Comparison of ENCODE assay signal across 8 cellular contexts in genomic region chr10:133309720-133310398, GRCh38. TPM values are rescaled to one million over a fixed set of nuclear protein-coding genes. Genes with fewer than 3 reads are reported as not detected.
DNase-seq lines count a peak whose midpoint lies in the region; ATAC-seq and TF ChIP-seq lines count a peak whose summit lies in the region.

No MANE protein-coding gene starts in this region.

- H3K27me3 ChIP-seq in DND-41 (ENCODE audit: insufficient read depth, low read length, poor library complexity), result no peaks in the 10 kb centered on the region

- H3K27ac Mint-ChIP-seq in osteocyte (ENCODE audit: unreplicated experiment), result no peak overlapping the region

- H3K4me3 ChIP-seq in DND-41 (ENCODE audit: low read depth in 1 of 2, low read length in 2 of 2) (peak overlapping the region in 1 of 2 experiments; percentile 91; a peak in 2 of 4 replicates), coronary artery (peak overlapping the region; percentile 92)

- peaks cover 31% of the 10 kb centered on the region for H3K4me1 ChIP-seq in DND-41 (ENCODE audit: insufficient read depth, low read length)

- H3K9ac ChIP-seq in DND-41 (ENCODE audit: low read depth, low read length), result peak overlapping the region; percentile 97

- no peak overlapping the region for H2AFZ ChIP-seq in DND-41 (ENCODE audit: low read depth, low read length)

- H3K9me3 Mint-ChIP-seq in osteocyte (ENCODE audit: unreplicated experiment), result no peaks in the 10 kb centered on the region

- no peak for DNase-seq in DND-41
- peak; percentile 49 for DNase-seq in NCI-H2196 treated with DMSO at 0.1 percent for 48 hours (lab: John Stamatoyannopoulos, UW; ENCODE audit: unreplicated experiment)
- DNase-seq in coronary artery (ENCODE audit: low spot score), result no peak
- DNase-seq in osteocyte (ENCODE audit: extremely low spot score, unreplicated experiment), result no peak
- DNase-seq in activated CD4-positive, CD25-positive, alpha-beta regulatory T cell treated with anti-CD3 and anti-CD28 coated beads, Interleukin-2, amount 50 U/mL, for 72 hours, result no peak
- DNase-seq in NCI-H1694 (lab: John Stamatoyannopoulos, UW), result no peak
- no peak for DNase-seq in GM20000 (ENCODE audit: low spot score)
- DNase-seq in A172 (ENCODE audit: low spot score), result no peak

- H4K20me1 ChIP-seq in DND-41 (ENCODE audit: insufficient read depth, low read length), result peaks cover 47% of the 10 kb centered on the region

- H3K4me2 ChIP-seq in DND-41 (ENCODE audit: insufficient read depth, low read length), result peak overlapping the region; percentile 97

- H3K27ac ChIP-seq in DND-41 (ENCODE audit: low read length), result peak overlapping the region; percentile 12; the same call in 1 of the 2 replicates
- peak overlapping the region in 1 of 2 donors; percentile 97 for H3K27ac ChIP-seq in coronary artery

- H3K4me1 Mint-ChIP-seq in osteocyte (ENCODE audit: unreplicated experiment), result peaks cover 17% of the 10 kb centered on the region

- TF ChIP-seq CTCF in DND-41 (IDR thresholded peaks at IDR 0.05; ENCODE audit: borderline replicate concordance, extremely low read depth, low read length, poor library complexity, severe bottlenecking), result no peak
- TF ChIP-seq CTCF in coronary artery (IDR thresholded peaks at IDR 0.05), result no peak
- TF ChIP-seq CTCF in osteocyte (IDR thresholded peaks at IDR 0.05), result no peak
- no peak for TF ChIP-seq CTCF in GM20000 (IDR thresholded peaks at IDR 0.05; ENCODE audit: extremely low read depth, missing control alignments)

- peaks cover 36% of the 10 kb centered on the region for H3K36me3 ChIP-seq in DND-41 (ENCODE audit: insufficient read depth, low read length)

- no peak for ATAC-seq in DND-41 (ENCODE audit: insufficient read depth, low read depth)

- H3K9me3 ChIP-seq in DND-41 (ENCODE audit: insufficient read depth, low read length, severe bottlenecking), result no peaks in the 10 kb centered on the region

- peaks cover 41% of the 10 kb centered on the region for H3K79me2 ChIP-seq in DND-41 (ENCODE audit: insufficient read depth, low read length)

- H3K36me3 Mint-ChIP-seq in osteocyte (ENCODE audit: unreplicated experiment), result peaks cover 13% of the 10 kb centered on the region

- H3K4me3 Mint-ChIP-seq in osteocyte (ENCODE audit: unreplicated experiment), result peak overlapping the region; percentile 42

- H3K27me3 Mint-ChIP-seq in osteocyte (ENCODE audit: unreplicated experiment), result no peaks in the 10 kb centered on the region

RNA-seq across cellular contexts. Expression of gene ZNF511, which starts 1.1 kb away (rescaled TPM):
- total RNA-seq in osteocyte, result 35.1 and 39.1 TPM in 2 replicates
- total RNA-seq in A172 (2014; rRNA removed; shearing (Covaris generic)), result 13.4 and 26.6 TPM in 2 replicates

RNA-seq across cellular contexts. Expression of gene TUBGCP2, which starts 1.2 kb away (rescaled TPM):
- 67.2 and 75.2 TPM in 2 replicates for total RNA-seq in osteocyte
- total RNA-seq in A172 (2014; rRNA removed; shearing (Covaris generic)), result 29.3 and 35.9 TPM in 2 replicates

RNA-seq across cellular contexts. Expression of gene CALY, which starts 26.8 kb away (rescaled TPM):
- total RNA-seq in osteocyte, result 3.5 TPM in 2 replicates
- not detected in 2 replicates for total RNA-seq in A172 (2014; rRNA removed; shearing (Covaris generic))

RNA-seq across cellular contexts. Expression of gene ADAM8, which starts 33.2 kb away (rescaled TPM):
- 2.9 and 6.0 TPM in 2 replicates for total RNA-seq in osteocyte
- 0.31 and 0.93 TPM in 2 replicates for total RNA-seq in A172 (2014; rRNA removed; shearing (Covaris generic))

RNA-seq across cellular contexts. Expression of gene PRAP1, which starts 37.3 kb away (rescaled TPM):
- not detected in 2 replicates for total RNA-seq in osteocyte
- total RNA-seq in A172 (2014; rRNA removed; shearing (Covaris generic)), result 0.60 TPM in 1 of 2 replicates, not detected in the other
